ENCODE assay signal across 1 cellular context in the genomic region with DNA sequence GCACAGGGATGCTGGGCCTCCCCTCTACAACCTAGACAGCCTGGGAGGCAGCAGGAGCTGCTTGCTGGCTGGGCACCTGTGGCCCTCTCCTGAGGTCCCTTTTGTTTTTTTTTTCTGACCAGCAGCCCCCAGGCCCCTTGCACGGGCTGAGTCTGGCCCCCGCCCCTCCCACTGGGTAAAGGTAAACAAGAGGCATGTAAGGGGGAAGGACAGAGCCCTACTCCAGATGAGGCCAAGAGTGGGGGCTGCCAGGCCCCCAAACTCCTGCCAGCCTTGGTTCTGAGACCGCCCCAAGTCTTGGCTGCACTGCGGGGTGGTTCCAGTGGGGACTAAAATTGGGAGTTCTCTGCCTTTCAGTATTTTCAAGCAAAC.
TF ChIP-seq lines count a peak whose summit lies in the region.

No MANE protein-coding gene starts in this region.

TF ChIP-seq in Ishikawa, 13 proteins besides CTCF, POLR2A, EP300 and RAD21 (continued from another document):
- TF ChIP-seq, protein P1, sequence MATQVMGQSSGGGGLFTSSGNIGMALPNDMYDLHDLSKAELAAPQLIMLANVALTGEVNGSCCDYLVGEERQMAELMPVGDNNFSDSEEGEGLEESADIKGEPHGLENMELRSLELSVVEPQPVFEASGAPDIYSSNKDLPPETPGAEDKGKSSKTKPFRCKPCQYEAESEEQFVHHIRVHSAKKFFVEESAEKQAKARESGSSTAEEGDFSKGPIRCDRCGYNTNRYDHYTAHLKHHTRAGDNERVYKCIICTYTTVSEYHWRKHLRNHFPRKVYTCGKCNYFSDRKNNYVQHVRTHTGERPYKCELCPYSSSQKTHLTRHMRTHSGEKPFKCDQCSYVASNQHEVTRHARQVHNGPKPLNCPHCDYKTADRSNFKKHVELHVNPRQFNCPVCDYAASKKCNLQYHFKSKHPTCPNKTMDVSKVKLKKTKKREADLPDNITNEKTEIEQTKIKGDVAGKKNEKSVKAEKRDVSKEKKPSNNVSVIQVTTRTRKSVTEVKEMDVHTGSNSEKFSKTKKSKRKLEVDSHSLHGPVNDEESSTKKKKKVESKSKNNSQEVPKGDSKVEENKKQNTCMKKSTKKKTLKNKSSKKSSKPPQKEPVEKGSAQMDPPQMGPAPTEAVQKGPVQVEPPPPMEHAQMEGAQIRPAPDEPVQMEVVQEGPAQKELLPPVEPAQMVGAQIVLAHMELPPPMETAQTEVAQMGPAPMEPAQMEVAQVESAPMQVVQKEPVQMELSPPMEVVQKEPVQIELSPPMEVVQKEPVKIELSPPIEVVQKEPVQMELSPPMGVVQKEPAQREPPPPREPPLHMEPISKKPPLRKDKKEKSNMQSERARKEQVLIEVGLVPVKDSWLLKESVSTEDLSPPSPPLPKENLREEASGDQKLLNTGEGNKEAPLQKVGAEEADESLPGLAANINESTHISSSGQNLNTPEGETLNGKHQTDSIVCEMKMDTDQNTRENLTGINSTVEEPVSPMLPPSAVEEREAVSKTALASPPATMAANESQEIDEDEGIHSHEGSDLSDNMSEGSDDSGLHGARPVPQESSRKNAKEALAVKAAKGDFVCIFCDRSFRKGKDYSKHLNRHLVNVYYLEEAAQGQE (IDR thresholded peaks at IDR 0.05; ENCODE audit: low read depth) = no peak
- TF ChIP-seq EGR1 (IDR thresholded peaks at IDR 0.05) (no peak), CREB1 (IDR thresholded peaks at IDR 0.05; ENCODE audit: low read depth) (no peak)
